19 cellular contexts compared by ENCODE assay signal in genomic region chr4:2576290-2576689, GRCh38. TPM values are rescaled to one million over a fixed set of nuclear protein-coding genes. Genes with fewer than 3 reads are reported as not detected.
DNase-seq lines count a peak whose midpoint lies in the region; ATAC-seq, FAIRE-seq and TF ChIP-seq lines count a peak whose summit lies in the region.
"Had no signal": no experiment of that assay in that cellular context is flagged by ENCODE, and none has a peak within 500 bp of the region (broad histone marks: within the 10 kb centered on the region; RNA-seq: fewer than 3 reads in every experiment).

No MANE protein-coding gene starts in this region.

- H3K9me3 Mint-ChIP-seq in activated CD4-positive, alpha-beta T cell treated with anti-CD3 and anti-CD28 coated beads, Interleukin-2, amount 10 ng/mL, durations not matched to agents 7 days and 5 days = no peaks in the 10 kb centered on the region

- peaks cover 28% of the 10 kb centered on the region for H3K9me1 ChIP-seq in IMR-90 (ENCODE audit: insufficient read depth, low read length)

- no peak overlapping the region for H2BK20ac ChIP-seq in IMR-90 (ENCODE audit: low read depth, low read length)

- H3K14ac ChIP-seq in IMR-90 (replicated peaks; ENCODE audit: low read depth, low read length) = no peak overlapping the region

- no peak overlapping the region for H2BK15ac ChIP-seq in IMR-90 (ENCODE audit: low read depth, low read length)

- H3K4me1 Mint-ChIP-seq in activated CD4-positive, alpha-beta T cell treated with anti-CD3 and anti-CD28 coated beads, Interleukin-2, amount 10 ng/mL, durations not matched to agents 7 days and 5 days = peaks cover 17% of the 10 kb centered on the region

- CTCF ChIA-PET in HepG2 (lab: Yijun Ruan, JAX; ENCODE audit: low intra/inter-chr PET ratio, low total read pairs) (no interaction called here), IMR-90 (lab: Yijun Ruan, JAX) (no interaction called here)
- CTCF ChIA-PET in activated CD4-positive, alpha-beta T cell treated with anti-CD3 and anti-CD28 coated beads, Interleukin-2, amount 10 ng/mL, durations not matched to agents 7 days and 5 days (lab: Charles Lee) = no interaction called here

- no peak overlapping the region for H2AK5ac ChIP-seq in IMR-90 (ENCODE audit: low read depth, low read length)

- FAIRE-seq in HepG2 (lab: Jason Lieb, UNC) (no peak), kidney (lab: Jason Lieb, UNC) (no peak), urothelium cell line (lab: Jason Lieb, UNC) (no peak)
- FAIRE-seq: D721Med, HTR-8/SVneo had no signal

- ATAC-seq in HepG2 (no peak), right lobe of liver (no peak), IMR-90 (ENCODE audit: low read depth) (no peak)

- no peak overlapping the region for H3K27ac Mint-ChIP-seq in activated CD4-positive, alpha-beta T cell treated with anti-CD3 and anti-CD28 coated beads, Interleukin-2, amount 10 ng/mL, durations not matched to agents 7 days and 5 days
- H3K27ac Mint-ChIP-seq: CD4-positive, CD25-positive, alpha-beta regulatory T cell had no signal

- H3K4ac ChIP-seq in IMR-90 (ENCODE audit: low read depth, low read length) = no peak overlapping the region

- H3K4me3 Mint-ChIP-seq in activated CD4-positive, alpha-beta T cell treated with anti-CD3 and anti-CD28 coated beads, Interleukin-2, amount 10 ng/mL, durations not matched to agents 7 days and 5 days = no peak overlapping the region
- H3K4me3 Mint-ChIP-seq: CD4-positive, CD25-positive, alpha-beta regulatory T cell had no signal

- peaks cover 32 to 80% of the 10 kb centered on the region in 2 experiments for H3K79me1 ChIP-seq in IMR-90 (ENCODE audit: low read depth in 1 of 2, low read length in 2 of 2)

- POLR2A ChIA-PET in HepG2 (lab: Yijun Ruan, JAX) = no interaction called here
- POLR2A ChIA-PET in IMR-90 (lab: Charles Lee; ENCODE audit: unreplicated experiment) = no interaction called here
- POLR2A ChIA-PET in activated CD4-positive, alpha-beta T cell treated with anti-CD3 and anti-CD28 coated beads, Interleukin-2, amount 10 ng/mL, durations not matched to agents 7 days and 5 days (lab: Charles Lee) = no interaction called here

- peaks cover 16% of the 10 kb centered on the region for H3K36me3 Mint-ChIP-seq in activated CD4-positive, alpha-beta T cell treated with anti-CD3 and anti-CD28 coated beads, Interleukin-2, amount 10 ng/mL, durations not matched to agents 7 days and 5 days (ENCODE audit: low read depth)

- no peak overlapping the region for H2BK5ac ChIP-seq in IMR-90 (ENCODE audit: low read depth, low read length, poor library complexity, severe bottlenecking)

- in situ Hi-C loops in HepG2 (cut with HindIII; ENCODE audit: extremely low pct_ligation_motif_present, low pct_unique_long_range_greater_than_20kb) (no loop called here), IMR-90 (cut with MboI; ENCODE audit: low sequenced_read_pairs) (no loop called here)

- no peak overlapping the region for H4K5ac ChIP-seq in IMR-90 (ENCODE audit: low read depth, low read length)

- no peak overlapping the region for H3K18ac ChIP-seq in IMR-90 (ENCODE audit: low read depth, low read length)

- no peaks in the 10 kb centered on the region for H3K27me3 Mint-ChIP-seq in activated CD4-positive, alpha-beta T cell treated with anti-CD3 and anti-CD28 coated beads, Interleukin-2, amount 10 ng/mL, durations not matched to agents 7 days and 5 days
- H3K27me3 Mint-ChIP-seq: CD4-positive, CD25-positive, alpha-beta regulatory T cell; CD8-positive, alpha-beta memory T cell had no signal

- TF ChIP-seq RAD21 in HepG2 (CRISPR knock-in tag; IDR thresholded peaks at IDR 0.05) (no peak), IMR-90 (IDR thresholded peaks at IDR 0.05; ENCODE audit: low read length) (no peak)

- no peak for TF ChIP-seq CTCF in HepG2 (CRISPR knock-in tag; IDR thresholded peaks at IDR 0.05)
- no peak for TF ChIP-seq CTCF in right lobe of liver (IDR thresholded peaks at IDR 0.05)
- TF ChIP-seq CTCF in IMR-90 (conservative IDR thresholded peaks at IDR 0.05; ENCODE audit: low read depth, low read length) = no peak
- no peak for TF ChIP-seq CTCF in kidney (IDR thresholded peaks at IDR 0.05; ENCODE audit: borderline replicate concordance, extremely low read depth, insufficient read depth)
- no peak for TF ChIP-seq CTCF in GM10266 (IDR thresholded peaks at IDR 0.05; ENCODE audit: control insufficient read depth, insufficient read depth, low read depth, missing control alignments)

- H4K91ac ChIP-seq in IMR-90 (ENCODE audit: insufficient read depth, low read depth, low read length) = no peak overlapping the region

- DNase-seq in HepG2 (ENCODE audit: low spot score) (no peak), right lobe of liver (no peak), IMR-90 (no peak), kidney (peak; percentile 18), urothelium cell line (ENCODE audit: low spot score) (no peak), GM10266 (ENCODE audit: extremely low spot score) (no peak)
- DNase-seq in activated CD4-positive, alpha-beta T cell treated with anti-CD3 and anti-CD28 coated beads, Interleukin-2, amount 10 ng/mL, durations not matched to agents 7 days and 5 days = no peak
- DNase-seq: BE2C; C1 segment of cervical spinal cord; CD4-positive, CD25-positive, alpha-beta regulatory T cell; CD8-positive, alpha-beta memory T cell; COR-L47; DMS153; DMS79; GDM1; GOT3; H7 had no signal

- no peak overlapping the region for H3K23ac ChIP-seq in IMR-90 (ENCODE audit: low read depth, low read length)

- H2BK120ac ChIP-seq in IMR-90 (ENCODE audit: low read depth, low read length) = no peak overlapping the region

- H3K27me3 ChIP-seq in HepG2 (ENCODE audit: control insufficient read depth in 1 of 2, insufficient read depth in 2 of 2, low read length in 2 of 2) (no peaks in the 10 kb centered on the region), right lobe of liver (no peaks in the 10 kb centered on the region), IMR-90 (ENCODE audit: control insufficient read depth, insufficient read depth, low read length) (no peaks in the 10 kb centered on the region)
- H3K27me3 ChIP-seq: BE2C had no signal

- 100% methylated on average over 1 of the region's 4 CpGs for WGBS in HepG2 (ENCODE audit: low lambda C conversion rate)
- 100% methylated on average over 1 of the region's 4 CpGs for WGBS in right lobe of liver (ENCODE audit: insufficient coverage, low coverage, low lambda C conversion rate, missing lambda C conversion rate)
- 95% methylated on average over 3 of the region's 4 CpGs; no CpG with 5 or more reads in 1 of the 2 experiments for WGBS in IMR-90 (ENCODE audit: extremely low coverage in 2 of 2, insufficient read length in 1 of 2), 2 experiments

- H3K4me1 ChIP-seq in HepG2 (ENCODE audit: insufficient read depth, low read length) (peaks cover 42% of the 10 kb centered on the region), right lobe of liver (no peaks in the 10 kb centered on the region), IMR-90 (ENCODE audit: control insufficient read depth, insufficient read depth, low read length) (peaks cover 3% of the 10 kb centered on the region; the same call in 1 of the 2 replicates), kidney (ENCODE audit: control insufficient read depth in 1 of 2, insufficient read depth in 1 of 2, low read depth in 1 of 2, low read length in 2 of 2) (no peaks in the 10 kb centered on the region)

- no peak for TF ChIP-seq EP300 in HepG2 (IDR thresholded peaks at IDR 0.05; ENCODE audit: low read depth in 2 of 2, low read length in 2 of 2)
- TF ChIP-seq EP300 in HepG2 (CRISPR knock-in tag; IDR thresholded peaks at IDR 0.05; ENCODE audit: borderline replicate concordance) = no peak

- no TSS peak for BruUV-seq in HepG2 (replicated peaks; lab: Mats Ljungman, UMichigan)
- no TSS peak for BruUV-seq in IMR-90 (replicated peaks; lab: Mats Ljungman, UMichigan)

- no peak overlapping the region for H2AK9ac ChIP-seq in IMR-90 (replicated peaks; ENCODE audit: low read depth, low read length, poor library complexity)

- TF ChIP-seq POLR2A in HepG2 (IDR thresholded peaks at IDR 0.05; ENCODE audit: insufficient read depth in 1 of 2, low read depth in 2 of 2, low read length in 2 of 2) (no peak), right lobe of liver (IDR thresholded peaks at IDR 0.05) (no peak), IMR-90 (IDR thresholded peaks at IDR 0.05; ENCODE audit: low read depth, low read length) (no peak)

- no peak overlapping the region for H3K56ac ChIP-seq in IMR-90 (ENCODE audit: extremely low read depth, insufficient read depth, low read length)

- H3K27ac ChIP-seq in HepG2 (ENCODE audit: extremely low read length, insufficient read depth, low read length) (no peak overlapping the region), right lobe of liver (no peak overlapping the region), IMR-90 (ENCODE audit: insufficient read depth, low read length) (no peak overlapping the region), kidney (ENCODE audit: low read depth in 2 of 2, low read length in 2 of 2) (no peak overlapping the region)

- H3K9me3 ChIP-seq in HepG2 (ENCODE audit: low read length) (no peaks in the 10 kb centered on the region), right lobe of liver (no peaks in the 10 kb centered on the region), IMR-90 (ENCODE audit: control insufficient read depth, insufficient read depth, low read length) (no peaks in the 10 kb centered on the region), kidney (ENCODE audit: control insufficient read depth in 1 of 2, low read length in 2 of 2) (no peaks in the 10 kb centered on the region)
- H3K9me3 ChIP-seq: BE2C had no signal

- H3K4me2 ChIP-seq in HepG2 (ENCODE audit: low read depth, low read length) (no peak overlapping the region), IMR-90 (ENCODE audit: low read depth, low read length) (no peak overlapping the region)

- H4K20me1 ChIP-seq in HepG2 (ENCODE audit: insufficient read depth, low read length) (peaks cover 63% of the 10 kb centered on the region), IMR-90 (ENCODE audit: insufficient read depth, low read length) (peaks cover 92% of the 10 kb centered on the region)

- H3K79me2 ChIP-seq in HepG2 (ENCODE audit: insufficient read depth, low read length) = peaks cover 95% of the 10 kb centered on the region

- H4K8ac ChIP-seq in IMR-90 (ENCODE audit: low read depth in 2 of 2, low read length in 2 of 2) = no peak overlapping the region

- intact Hi-C loops in HepG2 (cut with micrococcal nuclease; ENCODE audit: unreplicated experiment) (no loop called here), right lobe of liver (cut with DNase I) (no loop called here), IMR-90 (cut with micrococcal nuclease) (no loop called here), kidney (cut with DNase I) (no loop called here)

- dilution Hi-C loops in IMR-90 (cut with HindIII; ENCODE audit: low sequenced_read_pairs, unreplicated experiment) = no loop called here

- H3K36me3 ChIP-seq in HepG2 (replicated peaks in 1 of 2; ENCODE audit: control insufficient read depth in 1 of 2, insufficient read depth in 2 of 2, low read length in 2 of 2) = peaks cover 0 to 3% of the 10 kb centered on the region in 2 experiments; a peak in 1 of 5 replicates
- H3K36me3 ChIP-seq in right lobe of liver = no peaks in the 10 kb centered on the region
- no peaks in the 10 kb centered on the region for H3K36me3 ChIP-seq in IMR-90 (ENCODE audit: control insufficient read depth, insufficient read depth, low read length)
- H3K36me3 ChIP-seq in kidney (ENCODE audit: control insufficient read depth in 1 of 2, insufficient read depth in 2 of 2, low read length in 2 of 2) = no peaks in the 10 kb centered on the region

- no peak overlapping the region for H3K4me3 ChIP-seq in HepG2 (replicated peaks in 1 of 3; ENCODE audit: insufficient read depth in 1 of 3, low read depth in 2 of 3, low read length in 3 of 3)
- no peak overlapping the region for H3K4me3 ChIP-seq in right lobe of liver
- no peak overlapping the region for H3K4me3 ChIP-seq in IMR-90 (ENCODE audit: insufficient read depth, low read depth, low read length)
- no peak overlapping the region for H3K4me3 ChIP-seq in kidney (ENCODE audit: low read length in 2 of 2)

- H2AFZ ChIP-seq in HepG2 (ENCODE audit: low read length) = no peak overlapping the region
- H2AFZ ChIP-seq in IMR-90 (replicated peaks; ENCODE audit: low read length, poor library complexity) = no peak overlapping the region

- H3K9ac ChIP-seq in HepG2 (ENCODE audit: insufficient read depth, low read depth, low read length) = no peak overlapping the region
- H3K9ac ChIP-seq in IMR-90 (ENCODE audit: low read depth, low read length) = no peak overlapping the region
- no peak overlapping the region for H3K9ac ChIP-seq in kidney (ENCODE audit: low read length in 2 of 2)

RNA-seq across cellular contexts. Expression of gene FAM193A, which starts 39.8 kb away (rescaled TPM):
- total RNA-seq in HepG2 (2016; rRNA removed; fragmentation: Illumina TruSeq; extraction: Trizol) (7.2 and 8.7 TPM in 2 replicates), right lobe of liver (10 to 100 TPM in 2 of 6 experiments, 1 to 10 TPM in 4; 8.5 to 12.3 (median 9.7) TPM), IMR-90 (2012; rRNA removed) (6.8 and 8.1 TPM in 2 replicates), kidney (29.3 TPM)
- 10.0 and 11.2 TPM in 2 replicates for total RNA-seq in HepG2 (2016; cell fraction: cytosol; rRNA removed; fragmentation: Illumina TruSeq; extraction: Trizol; ENCODE audit: low read depth)
- 6.1 and 8.2 TPM in 2 replicates for total RNA-seq in HepG2 (2016; cell fraction: insoluble cytoplasmic fraction; rRNA removed; fragmentation: Illumina TruSeq; extraction: Trizol)
- total RNA-seq in HepG2 (2016; cell fraction: membrane; rRNA removed; fragmentation: Illumina TruSeq; extraction: Trizol) = 9.2 and 9.9 TPM in 2 replicates
- 12.3 and 15.0 TPM in 2 replicates for total RNA-seq in HepG2 (2016; cell fraction: nucleus; rRNA removed; fragmentation: Illumina TruSeq; extraction: Trizol)
- polyA plus RNA-seq in HepG2 (2011; rRNA removed) (5.7 and 6.0 TPM in 2 replicates), IMR-90 (2012; rRNA removed) (9.5 and 11.0 TPM in 2 replicates), kidney (ENCODE audit: insufficient read depth, low read depth, low replicate concordance) (6.3 TPM)
- polyA plus RNA-seq in HepG2 (2011; cell fraction: cytosol; rRNA removed) = 3.9 and 4.1 TPM in 2 replicates
- polyA plus RNA-seq in HepG2 (2011; cell fraction: nucleus; rRNA removed) = 19.7 and 23.8 TPM in 2 replicates
- polyA plus RNA-seq in HepG2 (2012) = 10.7 and 11.2 TPM in 2 replicates
- polyA plus RNA-seq in HepG2 (2016; cell fraction: cytosol; fragmentation: Illumina TruSeq; extraction: Trizol; ENCODE audit: low read depth) = 1.3 and 1.9 TPM in 2 replicates
- 6.5 and 8.6 TPM in 2 replicates for polyA plus RNA-seq in HepG2 (2016; cell fraction: insoluble cytoplasmic fraction; fragmentation: Illumina TruSeq; extraction: Trizol; ENCODE audit: low read depth)
- 3.8 and 4.2 TPM in 2 replicates for polyA plus RNA-seq in HepG2 (2016; cell fraction: membrane; fragmentation: Illumina TruSeq; extraction: Trizol; ENCODE audit: low read depth)
- polyA plus RNA-seq in HepG2 (2016; cell fraction: nucleus; fragmentation: Illumina TruSeq; extraction: Trizol; ENCODE audit: insufficient read depth, low read depth) = 32.1 and 35.7 TPM in 2 replicates
- 12.2 and 18.8 TPM in 2 replicates for polyA minus RNA-seq in HepG2 (2011; rRNA and poly(A)+ RNA removed; ENCODE audit: low replicate concordance)
- polyA minus RNA-seq in HepG2 (2011; cell fraction: cytosol; rRNA and poly(A)+ RNA removed) = 10.0 and 11.0 TPM in 2 replicates
- polyA minus RNA-seq in HepG2 (2011; cell fraction: nucleus; rRNA and poly(A)+ RNA removed) = 28.3 and 28.6 TPM in 2 replicates
- polyA plus RNA-seq in IMR-90 (2012; cell fraction: cytosol; rRNA removed) = 7.7 and 8.2 TPM in 2 replicates
- 35.7 and 38.6 TPM in 2 replicates for polyA plus RNA-seq in IMR-90 (2012; cell fraction: nucleus; rRNA removed; ENCODE audit: low replicate concordance)
- 10 to 100 TPM; 33.2 to 35.5 TPM for total RNA-seq in activated CD4-positive, alpha-beta T cell treated with anti-CD3 and anti-CD28 coated beads, Interleukin-2, amount 10 ng/mL, durations not matched to agents 7 days and 5 days
